1 cellular context compared by ENCODE assay signal in the genomic region with DNA sequence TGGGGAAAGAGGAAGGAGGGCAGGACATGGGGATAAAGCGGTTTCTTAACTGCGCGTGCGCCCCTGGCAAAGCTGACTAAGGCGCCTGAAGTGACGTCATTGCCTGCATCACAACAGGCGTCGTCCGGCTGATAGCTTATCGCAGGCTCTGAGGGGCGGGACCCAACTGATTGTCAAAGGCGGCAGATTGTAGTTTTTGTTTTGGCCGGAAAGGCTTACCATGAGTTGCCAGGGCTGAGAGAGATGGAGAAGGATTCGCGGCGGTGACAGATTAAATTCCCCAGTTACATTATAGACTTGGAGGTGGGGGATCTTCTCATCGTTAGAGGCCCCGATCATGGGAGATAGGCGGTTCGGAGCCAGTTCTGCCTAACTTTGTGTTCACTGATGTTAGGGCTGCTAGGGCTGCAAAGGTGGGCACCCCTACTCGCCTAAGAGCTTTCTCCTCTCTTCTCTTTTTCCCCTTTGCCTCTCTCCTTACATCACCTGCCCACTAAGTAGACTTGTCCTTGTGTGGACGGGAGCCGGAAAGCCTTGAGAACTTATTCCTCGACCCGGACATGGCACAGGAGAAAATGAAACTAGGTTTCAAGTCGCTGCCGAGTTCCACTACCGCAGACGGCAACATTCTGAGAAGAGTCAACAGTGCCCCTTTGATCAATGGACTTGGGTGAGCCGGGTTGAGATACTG.
TF ChIP-seq lines count a peak whose summit lies in the region.

No MANE protein-coding gene starts in this region.

TF ChIP-seq in HEK293, 187 proteins besides CTCF, POLR2A, EP300 and RAD21 (continued from another document):
- TF ChIP-seq, protein P1, sequence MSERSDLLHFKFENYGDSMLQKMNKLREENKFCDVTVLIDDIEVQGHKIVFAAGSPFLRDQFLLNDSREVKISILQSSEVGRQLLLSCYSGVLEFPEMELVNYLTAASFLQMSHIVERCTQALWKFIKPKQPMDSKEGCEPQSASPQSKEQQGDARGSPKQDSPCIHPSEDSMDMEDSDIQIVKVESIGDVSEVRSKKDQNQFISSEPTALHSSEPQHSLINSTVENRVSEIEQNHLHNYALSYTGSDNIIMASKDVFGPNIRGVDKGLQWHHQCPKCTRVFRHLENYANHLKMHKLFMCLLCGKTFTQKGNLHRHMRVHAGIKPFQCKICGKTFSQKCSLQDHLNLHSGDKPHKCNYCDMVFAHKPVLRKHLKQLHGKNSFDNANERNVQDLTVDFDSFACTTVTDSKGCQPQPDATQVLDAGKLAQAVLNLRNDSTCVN (tag by site-specific recombination; optimal IDR thresholded peaks at IDR 0.05), result no peak
- TF ChIP-seq ZNF629 (tag by site-specific recombination; IDR thresholded peaks at IDR 0.05) (peak; percentile 99), ZNF174 (tag by site-specific recombination; IDR thresholded peaks at IDR 0.05) (no peak), ZNF558 (tag by site-specific recombination; IDR thresholded peaks at IDR 0.05) (no peak), ZBTB8A (tag by site-specific recombination; IDR thresholded peaks at IDR 0.05) (peak; percentile 85), GLIS2 (tag by site-specific recombination; IDR thresholded peaks at IDR 0.05) (0 out of 2 replicates have a peak, but pooled peaks have one; percentile 13), ZNF324 (tag by site-specific recombination; IDR thresholded peaks at IDR 0.05) (0 out of 2 replicates have a peak, but pooled peaks have one; percentile 35), GFI1B (tag by site-specific recombination; IDR thresholded peaks at IDR 0.05) (no peak), ZNF302 (tag by site-specific recombination; IDR thresholded peaks at IDR 0.05; ENCODE audit: low read depth) (no peak), SP2 (tag by site-specific recombination; IDR thresholded peaks at IDR 0.05) (peak; percentile 74), ZNF169 (tag by site-specific recombination; IDR thresholded peaks at IDR 0.05) (no peak), ZNF274 (IDR thresholded peaks at IDR 0.05; ENCODE audit: low read length) (no peak), ZNF274 (tag by site-specific recombination; IDR thresholded peaks at IDR 0.05; ENCODE audit: borderline replicate concordance) (no peak), ZNF600 (tag by site-specific recombination; IDR thresholded peaks at IDR 0.05) (peak; percentile 19; the same call in 1 of the 2 replicates), SCRT2 (tag by site-specific recombination; IDR thresholded peaks at IDR 0.05) (peak; percentile 22; the same call in 1 of the 2 replicates), ZNF555 (tag by site-specific recombination; conservative IDR thresholded peaks at IDR 0.05) (no peak), ZNF660 (tag by site-specific recombination; IDR thresholded peaks at IDR 0.05) (peak; percentile 92), ZNF792 (tag by site-specific recombination; IDR thresholded peaks at IDR 0.05) (no peak), ZNF843 (tag by site-specific recombination; IDR thresholded peaks at IDR 0.05) (no peak), ZBTB1 (tag by site-specific recombination; IDR thresholded peaks at IDR 0.05) (no peak), ZNF544 (tag by site-specific recombination; IDR thresholded peaks at IDR 0.05) (no peak), SP7 (tag by site-specific recombination; IDR thresholded peaks at IDR 0.05) (peak; percentile 58), TRIM28 (IDR thresholded peaks at IDR 0.05; ENCODE audit: borderline replicate concordance, low read length) (no peak), MZF1 (tag by site-specific recombination; IDR thresholded peaks at IDR 0.05; ENCODE audit: borderline replicate concordance) (no peak), ZBTB21 (tag by site-specific recombination; IDR thresholded peaks at IDR 0.05) (peak; percentile 98), ZNF530 (tag by site-specific recombination; IDR thresholded peaks at IDR 0.05; ENCODE audit: low read depth) (no peak), KLF16 (tag by site-specific recombination; IDR thresholded peaks at IDR 0.05) (peak; percentile 73), KLF9 (tag by site-specific recombination; IDR thresholded peaks at IDR 0.05; ENCODE audit: low read depth) (peak; percentile 80), KLF8 (tag by site-specific recombination; IDR thresholded peaks at IDR 0.05) (peak; percentile 44), ZXDB (tag by site-specific recombination; IDR thresholded peaks at IDR 0.05) (peak; percentile 69), ZNF623 (tag by site-specific recombination; IDR thresholded peaks at IDR 0.05) (no peak), SP3 (tag by site-specific recombination; IDR thresholded peaks at IDR 0.05) (peak; percentile 41; the same call in 1 of the 2 replicates), ZBTB17 (tag by site-specific recombination; IDR thresholded peaks at IDR 0.05) (peak; percentile 76; the same call in 1 of the 2 replicates), ZNF830 (tag by site-specific recombination; IDR thresholded peaks at IDR 0.05; ENCODE audit: low read depth) (no peak), KLF1 (tag by site-specific recombination; IDR thresholded peaks at IDR 0.05) (peak; percentile 74), SETDB1 (IDR thresholded peaks at IDR 0.05; ENCODE audit: insufficient read length, low read length) (no peak), ZNF654 (tag by site-specific recombination; IDR thresholded peaks at IDR 0.05; ENCODE audit: low read depth) (no peak), ZBTB20 (tag by site-specific recombination; IDR thresholded peaks at IDR 0.05) (no peak), HOXD13 (CRISPR knock-in tag; IDR thresholded peaks at IDR 0.05; ENCODE audit: borderline replicate concordance) (no peak)
- TF ChIP-seq, protein P2, sequence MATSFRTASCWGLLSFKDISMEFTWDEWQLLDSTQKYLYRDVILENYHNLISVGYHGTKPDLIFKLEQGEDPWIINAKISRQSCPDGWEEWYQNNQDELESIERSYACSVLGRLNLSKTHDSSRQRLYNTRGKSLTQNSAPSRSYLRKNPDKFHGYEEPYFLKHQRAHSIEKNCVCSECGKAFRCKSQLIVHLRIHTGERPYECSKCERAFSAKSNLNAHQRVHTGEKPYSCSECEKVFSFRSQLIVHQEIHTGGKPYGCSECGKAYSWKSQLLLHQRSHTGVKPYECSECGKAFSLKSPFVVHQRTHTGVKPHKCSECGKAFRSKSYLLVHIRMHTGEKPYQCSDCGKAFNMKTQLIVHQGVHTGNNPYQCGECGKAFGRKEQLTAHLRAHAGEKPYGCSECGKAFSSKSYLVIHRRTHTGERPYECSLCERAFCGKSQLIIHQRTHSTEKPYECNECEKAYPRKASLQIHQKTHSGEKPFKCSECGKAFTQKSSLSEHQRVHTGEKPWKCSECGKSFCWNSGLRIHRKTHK (tag by site-specific recombination; IDR thresholded peaks at IDR 0.05), result no peak
- TF ChIP-seq, protein P3, sequence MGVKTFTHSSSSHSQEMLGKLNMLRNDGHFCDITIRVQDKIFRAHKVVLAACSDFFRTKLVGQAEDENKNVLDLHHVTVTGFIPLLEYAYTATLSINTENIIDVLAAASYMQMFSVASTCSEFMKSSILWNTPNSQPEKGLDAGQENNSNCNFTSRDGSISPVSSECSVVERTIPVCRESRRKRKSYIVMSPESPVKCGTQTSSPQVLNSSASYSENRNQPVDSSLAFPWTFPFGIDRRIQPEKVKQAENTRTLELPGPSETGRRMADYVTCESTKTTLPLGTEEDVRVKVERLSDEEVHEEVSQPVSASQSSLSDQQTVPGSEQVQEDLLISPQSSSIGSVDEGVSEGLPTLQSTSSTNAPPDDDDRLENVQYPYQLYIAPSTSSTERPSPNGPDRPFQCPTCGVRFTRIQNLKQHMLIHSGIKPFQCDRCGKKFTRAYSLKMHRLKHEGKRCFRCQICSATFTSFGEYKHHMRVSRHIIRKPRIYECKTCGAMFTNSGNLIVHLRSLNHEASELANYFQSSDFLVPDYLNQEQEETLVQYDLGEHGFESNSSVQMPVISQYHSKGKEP (tag by site-specific recombination; IDR thresholded peaks at IDR 0.05), result no peak
- TF ChIP-seq, protein P4, sequence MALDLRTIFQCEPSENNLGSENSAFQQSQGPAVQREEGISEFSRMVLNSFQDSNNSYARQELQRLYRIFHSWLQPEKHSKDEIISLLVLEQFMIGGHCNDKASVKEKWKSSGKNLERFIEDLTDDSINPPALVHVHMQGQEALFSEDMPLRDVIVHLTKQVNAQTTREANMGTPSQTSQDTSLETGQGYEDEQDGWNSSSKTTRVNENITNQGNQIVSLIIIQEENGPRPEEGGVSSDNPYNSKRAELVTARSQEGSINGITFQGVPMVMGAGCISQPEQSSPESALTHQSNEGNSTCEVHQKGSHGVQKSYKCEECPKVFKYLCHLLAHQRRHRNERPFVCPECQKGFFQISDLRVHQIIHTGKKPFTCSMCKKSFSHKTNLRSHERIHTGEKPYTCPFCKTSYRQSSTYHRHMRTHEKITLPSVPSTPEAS (tag by site-specific recombination; IDR thresholded peaks at IDR 0.05), result no peak
- TF ChIP-seq, protein P5, sequence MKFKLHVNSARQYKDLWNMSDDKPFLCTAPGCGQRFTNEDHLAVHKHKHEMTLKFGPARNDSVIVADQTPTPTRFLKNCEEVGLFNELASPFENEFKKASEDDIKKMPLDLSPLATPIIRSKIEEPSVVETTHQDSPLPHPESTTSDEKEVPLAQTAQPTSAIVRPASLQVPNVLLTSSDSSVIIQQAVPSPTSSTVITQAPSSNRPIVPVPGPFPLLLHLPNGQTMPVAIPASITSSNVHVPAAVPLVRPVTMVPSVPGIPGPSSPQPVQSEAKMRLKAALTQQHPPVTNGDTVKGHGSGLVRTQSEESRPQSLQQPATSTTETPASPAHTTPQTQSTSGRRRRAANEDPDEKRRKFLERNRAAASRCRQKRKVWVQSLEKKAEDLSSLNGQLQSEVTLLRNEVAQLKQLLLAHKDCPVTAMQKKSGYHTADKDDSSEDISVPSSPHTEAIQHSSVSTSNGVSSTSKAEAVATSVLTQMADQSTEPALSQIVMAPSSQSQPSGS (tag by site-specific recombination; IDR thresholded peaks at IDR 0.05; ENCODE audit: low read depth), result peak; percentile 99
- TF ChIP-seq, protein P6, sequence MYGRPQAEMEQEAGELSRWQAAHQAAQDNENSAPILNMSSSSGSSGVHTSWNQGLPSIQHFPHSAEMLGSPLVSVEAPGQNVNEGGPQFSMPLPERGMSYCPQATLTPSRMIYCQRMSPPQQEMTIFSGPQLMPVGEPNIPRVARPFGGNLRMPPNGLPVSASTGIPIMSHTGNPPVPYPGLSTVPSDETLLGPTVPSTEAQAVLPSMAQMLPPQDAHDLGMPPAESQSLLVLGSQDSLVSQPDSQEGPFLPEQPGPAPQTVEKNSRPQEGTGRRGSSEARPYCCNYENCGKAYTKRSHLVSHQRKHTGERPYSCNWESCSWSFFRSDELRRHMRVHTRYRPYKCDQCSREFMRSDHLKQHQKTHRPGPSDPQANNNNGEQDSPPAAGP (tag by site-specific recombination; IDR thresholded peaks at IDR 0.05), result peak; percentile 61
- TF ChIP-seq, protein P7, sequence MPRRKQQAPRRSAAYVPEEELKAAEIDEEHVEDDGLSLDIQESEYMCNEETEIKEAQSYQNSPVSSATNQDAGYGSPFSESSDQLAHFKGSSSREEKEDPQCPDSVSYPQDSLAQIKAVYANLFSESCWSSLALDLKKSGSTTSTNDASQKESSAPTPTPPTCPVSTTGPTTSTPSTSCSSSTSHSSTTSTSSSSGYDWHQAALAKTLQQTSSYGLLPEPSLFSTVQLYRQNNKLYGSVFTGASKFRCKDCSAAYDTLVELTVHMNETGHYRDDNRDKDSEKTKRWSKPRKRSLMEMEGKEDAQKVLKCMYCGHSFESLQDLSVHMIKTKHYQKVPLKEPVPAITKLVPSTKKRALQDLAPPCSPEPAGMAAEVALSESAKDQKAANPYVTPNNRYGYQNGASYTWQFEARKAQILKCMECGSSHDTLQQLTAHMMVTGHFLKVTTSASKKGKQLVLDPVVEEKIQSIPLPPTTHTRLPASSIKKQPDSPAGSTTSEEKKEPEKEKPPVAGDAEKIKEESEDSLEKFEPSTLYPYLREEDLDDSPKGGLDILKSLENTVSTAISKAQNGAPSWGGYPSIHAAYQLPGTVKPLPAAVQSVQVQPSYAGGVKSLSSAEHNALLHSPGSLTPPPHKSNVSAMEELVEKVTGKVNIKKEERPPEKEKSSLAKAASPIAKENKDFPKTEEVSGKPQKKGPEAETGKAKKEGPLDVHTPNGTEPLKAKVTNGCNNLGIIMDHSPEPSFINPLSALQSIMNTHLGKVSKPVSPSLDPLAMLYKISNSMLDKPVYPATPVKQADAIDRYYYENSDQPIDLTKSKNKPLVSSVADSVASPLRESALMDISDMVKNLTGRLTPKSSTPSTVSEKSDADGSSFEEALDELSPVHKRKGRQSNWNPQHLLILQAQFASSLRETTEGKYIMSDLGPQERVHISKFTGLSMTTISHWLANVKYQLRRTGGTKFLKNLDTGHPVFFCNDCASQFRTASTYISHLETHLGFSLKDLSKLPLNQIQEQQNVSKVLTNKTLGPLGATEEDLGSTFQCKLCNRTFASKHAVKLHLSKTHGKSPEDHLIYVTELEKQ (tag by site-specific recombination; IDR thresholded peaks at IDR 0.05; ENCODE audit: borderline replicate concordance), result peak; percentile 40; the same call in 1 of the 2 replicates
- TF ChIP-seq, protein P8, sequence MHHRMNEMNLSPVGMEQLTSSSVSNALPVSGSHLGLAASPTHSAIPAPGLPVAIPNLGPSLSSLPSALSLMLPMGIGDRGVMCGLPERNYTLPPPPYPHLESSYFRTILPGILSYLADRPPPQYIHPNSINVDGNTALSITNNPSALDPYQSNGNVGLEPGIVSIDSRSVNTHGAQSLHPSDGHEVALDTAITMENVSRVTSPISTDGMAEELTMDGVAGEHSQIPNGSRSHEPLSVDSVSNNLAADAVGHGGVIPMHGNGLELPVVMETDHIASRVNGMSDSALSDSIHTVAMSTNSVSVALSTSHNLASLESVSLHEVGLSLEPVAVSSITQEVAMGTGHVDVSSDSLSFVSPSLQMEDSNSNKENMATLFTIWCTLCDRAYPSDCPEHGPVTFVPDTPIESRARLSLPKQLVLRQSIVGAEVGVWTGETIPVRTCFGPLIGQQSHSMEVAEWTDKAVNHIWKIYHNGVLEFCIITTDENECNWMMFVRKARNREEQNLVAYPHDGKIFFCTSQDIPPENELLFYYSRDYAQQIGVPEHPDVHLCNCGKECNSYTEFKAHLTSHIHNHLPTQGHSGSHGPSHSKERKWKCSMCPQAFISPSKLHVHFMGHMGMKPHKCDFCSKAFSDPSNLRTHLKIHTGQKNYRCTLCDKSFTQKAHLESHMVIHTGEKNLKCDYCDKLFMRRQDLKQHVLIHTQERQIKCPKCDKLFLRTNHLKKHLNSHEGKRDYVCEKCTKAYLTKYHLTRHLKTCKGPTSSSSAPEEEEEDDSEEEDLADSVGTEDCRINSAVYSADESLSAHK (tag by site-specific recombination; IDR thresholded peaks at IDR 0.05), result peak; percentile 68
